Comparison of ENCODE assay signal across 2 cellular contexts in genomic region chr5:72554897-72555296, GRCh38.
TF ChIP-seq lines count a peak whose summit lies in the region.

No MANE protein-coding gene starts in this region.

TF ChIP-seq in K562, 482 proteins besides CTCF, POLR2A, EP300 and RAD21:
- TF ChIP-seq KDM1A (IDR thresholded peaks at IDR 0.05), result peak in 1 of 2 experiments; percentile 47; a peak in 1 of 4 replicates
- TF ChIP-seq PCBP2 (IDR thresholded peaks at IDR 0.05; ENCODE audit: low read depth, low read length, poor library complexity, severe bottlenecking), result no peak
- TF ChIP-seq RBM15 (IDR thresholded peaks at IDR 0.05; ENCODE audit: insufficient read depth, low read length), result no peak
- TF ChIP-seq TAF1 (IDR thresholded peaks at IDR 0.05; ENCODE audit: control insufficient read depth, extremely low read depth, insufficient read depth, low read length, severe bottlenecking), result no peak
- TF ChIP-seq CBX3 (IDR thresholded peaks at IDR 0.05; ENCODE audit: borderline replicate concordance in 1 of 2, low read length in 2 of 2), result no peak
- TF ChIP-seq ADNP (tag; IDR thresholded peaks at IDR 0.05), result 0 out of 2 replicates have a peak, but pooled peaks have one; percentile 31
- no peak for TF ChIP-seq KDM2B (CRISPR knock-in tag; IDR thresholded peaks at IDR 0.05)
- no peak for TF ChIP-seq ZNF639 (CRISPR knock-in tag; conservative IDR thresholded peaks at IDR 0.05 in 1 of 2, IDR thresholded peaks at IDR 0.05 in 1 of 2)
- no peak for TF ChIP-seq DACH1 (IDR thresholded peaks at IDR 0.05; ENCODE audit: partially characterized antibody)
- TF ChIP-seq NCOA4 (IDR thresholded peaks at IDR 0.05; ENCODE audit: partially characterized antibody), result no peak
- TF ChIP-seq BCOR (IDR thresholded peaks at IDR 0.05), result peak; percentile 87
- no peak for TF ChIP-seq ZNF124 (CRISPR knock-in tag; IDR thresholded peaks at IDR 0.05)
- peak; percentile 98 for TF ChIP-seq RBM25 (IDR thresholded peaks at IDR 0.05; ENCODE audit: low read depth, low read length, severe bottlenecking)
- no peak for TF ChIP-seq ZBTB2 (IDR thresholded peaks at IDR 0.05)
- no peak for TF ChIP-seq NR4A1 (CRISPR knock-in tag; IDR thresholded peaks at IDR 0.05)
- TF ChIP-seq NR4A1 (tag; IDR thresholded peaks at IDR 0.05), result no peak
- no peak for TF ChIP-seq CBX8 (IDR thresholded peaks at IDR 0.05; ENCODE audit: borderline replicate concordance, extremely low read depth, low read depth, low read length, poor library complexity, severe bottlenecking)
- TF ChIP-seq MECOM (CRISPR knock-in tag; IDR thresholded peaks at IDR 0.05), result no peak

TF ChIP-seq in H1, 55 proteins besides CTCF, POLR2A, EP300 and RAD21:
- TF ChIP-seq KDM1A (IDR thresholded peaks at IDR 0.05; ENCODE audit: borderline replicate concordance, low read length) (peak; percentile 60; the same call in 1 of the 2 replicates), FOSL1 (IDR thresholded peaks at IDR 0.05; ENCODE audit: insufficient read depth, low read depth, low read length) (no peak)
TF ChIP-seq in H1: peak in this region for 1.
